Comparison of ENCODE assay signal across 11 cellular contexts in genomic region chr21:31772674-31773555, GRCh38.
A peak's percentile ranks its signal among the peaks of the same experiment; 100 is the strongest.
DNase-seq lines count a peak whose midpoint lies in the region; ATAC-seq lines count a peak whose summit lies in the region.
"Had no signal": no experiment of that assay in that cellular context is flagged by ENCODE, and none has a peak within 500 bp of the region (broad histone marks: within the 10 kb centered on the region; RNA-seq: fewer than 3 reads in every experiment).

No MANE protein-coding gene starts in this region.

- ATAC-seq in GM18499 (IDR thresholded peaks at IDR 0.05; ENCODE audit: insufficient read depth, unreplicated experiment) (peak; percentile 91), GM21423 (IDR thresholded peaks at IDR 0.05; ENCODE audit: unreplicated experiment) (peak; percentile 87), HG03159 (IDR thresholded peaks at IDR 0.05; ENCODE audit: unreplicated experiment) (peak; percentile 91)
- ATAC-seq: K562 had no signal

- DNase-seq in SIG-M5 (lab: John Stamatoyannopoulos, UW) (peak; percentile 58), activated gamma-delta T cell (lab: John Stamatoyannopoulos, UW) (no peak), DMS79 treated with DMSO at 0.1 percent for 48 hours (lab: John Stamatoyannopoulos, UW) (no peak)
- no peak for DNase-seq in activated CD4-positive, alpha-beta T cell treated with anti-CD3 and anti-CD28 coated beads, Interleukin-2, amount 50 U/mL, for 1 hour
- DNase-seq in stimulated activated CD4-positive, alpha-beta T cell treated with anti-CD3 and anti-CD28 coated beads, Interleukin-4, amount 100 ng/mL, for 24 hours = no peak
- DNase-seq: retina; stimulated activated naive CD4-positive, alpha-beta T cell treated with Interleukin-2 at 50 U/mL for 16 hours had no signal
